16 cellular contexts compared by ENCODE assay signal in the genomic region with DNA sequence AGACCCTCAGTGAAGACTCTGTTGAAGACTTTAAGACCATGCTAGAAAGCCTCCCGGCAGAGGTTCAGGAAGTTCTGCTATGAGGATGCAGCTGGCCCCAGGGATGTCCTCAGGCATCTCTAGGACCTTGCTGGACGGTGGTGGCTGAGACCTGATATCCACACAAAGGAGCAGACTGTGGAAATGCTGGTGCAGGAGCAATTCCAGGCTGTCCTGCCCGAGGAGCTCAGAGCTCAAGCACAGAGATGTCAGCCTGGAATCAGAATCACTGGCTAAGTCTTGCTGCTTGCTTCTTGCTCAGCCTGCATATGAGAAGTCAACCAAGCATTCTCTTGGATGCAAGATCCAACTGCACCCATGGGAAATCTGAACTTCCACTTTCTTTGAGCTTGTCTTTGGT. TPM values are rescaled to one million over a fixed set of nuclear protein-coding genes. Genes with fewer than 3 reads are reported as not detected.
"Had no signal": no experiment of that assay in that cellular context is flagged by ENCODE, and none has a peak within 500 bp of the region (broad histone marks: within the 10 kb centered on the region; RNA-seq: fewer than 3 reads in every experiment).

No MANE protein-coding gene starts in this region.

- H3K4me1 ChIP-seq: breast epithelium, testis, uterus had no signal

- H3K9me3 ChIP-seq: breast epithelium, lower lobe of right lung, testis, uterus had no signal

- H3K36me3 ChIP-seq: breast epithelium, uterus had no signal

- H3K27ac Mint-ChIP-seq: nephron progenitor cell; stimulated activated naive CD8-positive, alpha-beta T cell treated with anti-CD3 and anti-CD28 coated beads, Interleukin-15, Interleukin-2, amounts not matched to agents 100 ng/mL and 50 ng/mL, for 24 hours had no signal

- H3K4me3 ChIP-seq: breast epithelium, lower lobe of right lung, testis, uterus had no signal

- H3K27ac ChIP-seq: lower lobe of right lung, testis, uterus had no signal

- H3K27me3 ChIP-seq: breast epithelium, testis, uterus had no signal

- H3K4me3 Mint-ChIP-seq: activated B cell treated with CpG ODN at 0.5 μM for 24 hours; nephron progenitor cell; stimulated activated naive CD8-positive, alpha-beta T cell treated with anti-CD3 and anti-CD28 coated beads, Interleukin-15, Interleukin-2, amounts not matched to agents 100 ng/mL and 50 ng/mL, for 24 hours had no signal

- H3K27me3 Mint-ChIP-seq: activated B cell treated with CpG ODN at 0.5 μM for 24 hours; activated naive CD8-positive, alpha-beta T cell treated with anti-CD3 and anti-CD28 coated beads, Interleukin-2, amount 10 ng/mL, durations not matched to agents 7 days and 5 days; stimulated activated naive CD8-positive, alpha-beta T cell treated with anti-CD3 and anti-CD28 coated beads, Interleukin-15, Interleukin-2, amounts not matched to agents 100 ng/mL and 50 ng/mL, for 24 hours had no signal

- H3K9me3 Mint-ChIP-seq: activated B cell treated with CpG ODN at 0.5 μM for 24 hours; activated naive CD8-positive, alpha-beta T cell treated with anti-CD3 and anti-CD28 coated beads, Interleukin-2, amount 10 ng/mL, durations not matched to agents 7 days and 5 days; nephron progenitor cell; stimulated activated naive CD8-positive, alpha-beta T cell treated with anti-CD3 and anti-CD28 coated beads, Interleukin-15, Interleukin-2, amounts not matched to agents 100 ng/mL and 50 ng/mL, for 24 hours had no signal

- DNase-seq: activated B cell treated with CpG ODN at 0.5 μM for 24 hours; activated effector memory CD4-positive, alpha-beta T cell treated with anti-CD3 and anti-CD28 coated beads, Interleukin-2, amount 50 U/mL, for 16 hours; activated naive CD8-positive, alpha-beta T cell treated with anti-CD3 and anti-CD28 coated beads, Interleukin-2, amount 10 ng/mL, durations not matched to agents 7 days and 5 days; hypothalamus; lower lobe of right lung; nephron progenitor cell; stimulated activated CD4-positive, alpha-beta T cell treated with anti-CD3 and anti-CD28 coated beads, Interleukin-12 subunit alpha, Interleukin-12 subunit beta, amount 100 ng/mL, for 4 hours; T-helper 9 cell; testis; uterus had no signal

RNA-seq across cellular contexts. Expression of gene CELA3A, which starts 29.0 kb away (rescaled TPM):
- total RNA-seq: activated B cell treated with CpG ODN at 0.5 μM for 24 hours; activated naive CD8-positive, alpha-beta T cell treated with anti-CD3 and anti-CD28 coated beads, Interleukin-2, amount 10 ng/mL, durations not matched to agents 7 days and 5 days; breast epithelium; esophagus mucosa; fibroblast of villous mesenchyme; lower lobe of right lung; osteoblast; pulmonary artery endothelial cell; testis; uterus had no signal

RNA-seq across cellular contexts. Expression of gene CELA3B, which starts 53.7 kb away (rescaled TPM):
- total RNA-seq: activated B cell treated with CpG ODN at 0.5 μM for 24 hours; activated naive CD8-positive, alpha-beta T cell treated with anti-CD3 and anti-CD28 coated beads, Interleukin-2, amount 10 ng/mL, durations not matched to agents 7 days and 5 days; breast epithelium; esophagus mucosa; fibroblast of villous mesenchyme; lower lobe of right lung; osteoblast had no signal
